8 cellular contexts compared by ENCODE assay signal in genomic region chr3:39809995-39810595, GRCh38. TPM values are rescaled to one million over a fixed set of nuclear protein-coding genes. Genes with fewer than 3 reads are reported as not detected.
DNase-seq lines count a peak whose midpoint lies in the region; ATAC-seq and TF ChIP-seq lines count a peak whose summit lies in the region.

No MANE protein-coding gene starts in this region.

- H3K27me3 Mint-ChIP-seq in CD8-positive, alpha-beta T cell (ENCODE audit: low read depth): peaks cover 57% of the 10 kb centered on the region

- no peak overlapping the region for H3K27ac ChIP-seq in CD8-positive, alpha-beta T cell (ENCODE audit: low read depth, low read length)
- H3K27ac ChIP-seq in body of pancreas: peak overlapping the region in 3 of 4 donors; percentile 72 to 80 (median 79)
- peak overlapping the region; percentile 44 to 70 (median 52) for H3K27ac ChIP-seq in right lobe of liver
- peak overlapping the region; percentile 62 to 67 for H3K27ac ChIP-seq in tibial artery

- TF ChIP-seq POLR2A in body of pancreas (IDR thresholded peaks at IDR 0.05): peak in 1 of 3 donors; percentile 26
- TF ChIP-seq POLR2A in right lobe of liver (IDR thresholded peaks at IDR 0.05): no peak

- no peak overlapping the region for H3K4me3 ChIP-seq in CD8-positive, alpha-beta T cell (ENCODE audit: low read depth, low read length)
- H3K4me3 ChIP-seq in body of pancreas: peak overlapping the region; percentile 59 to 78
- peak overlapping the region; percentile 61 to 88 (median 72) for H3K4me3 ChIP-seq in right lobe of liver
- H3K4me3 ChIP-seq in tibial artery: peak overlapping the region; percentile 68 to 84

- no peak for DNase-seq in CD8-positive, alpha-beta T cell
- DNase-seq in body of pancreas (peak; percentile 36 to 60 (median 54)), right lobe of liver (peak in 1 of 3 donors; percentile 35), tibial artery (no peak), HuH-7.5 (ENCODE audit: low spot score) (no peak), NCI-H1105 treated with DMSO at 0.1 percent for 48 hours (lab: John Stamatoyannopoulos, UW) (no peak)
- DNase-seq in activated CD4-positive, alpha-beta T cell treated with anti-CD3 and anti-CD28 coated beads for 48 hours: no peak

- CTCF ChIA-PET in CD8-positive, alpha-beta T cell (lab: Charles Lee): no interaction called here

- H3K36me3 Mint-ChIP-seq in CD8-positive, alpha-beta T cell: no peaks in the 10 kb centered on the region

- peaks cover 19% of the 10 kb centered on the region for H3K4me1 Mint-ChIP-seq in CD8-positive, alpha-beta T cell (ENCODE audit: low read depth)

- POLR2A ChIA-PET in CD8-positive, alpha-beta T cell (lab: Charles Lee): no interaction called here

- H3K4me3 Mint-ChIP-seq in CD8-positive, alpha-beta T cell: peak overlapping the region; percentile 62

- no peaks in the 10 kb centered on the region for H3K9me3 Mint-ChIP-seq in CD8-positive, alpha-beta T cell

- intact Hi-C loops in CD8-positive, alpha-beta T cell (cut with DNase I, micrococcal nuclease): no loop called here
- intact Hi-C loops in body of pancreas (cut with DNase I): no loop called here
- intact Hi-C loops in right lobe of liver (cut with DNase I): no loop called here
- intact Hi-C loops in tibial artery (cut with DNase I; ENCODE audit: low total_unique reads): no loop called here

- WGBS in body of pancreas, 2 donors: 1% methylated on average over 8 to 46 of the region's 48 CpGs
- WGBS in right lobe of liver (ENCODE audit: insufficient coverage, low coverage, low lambda C conversion rate, missing lambda C conversion rate): 0% methylated on average over 12 of the region's 48 CpGs

- no peak for TF ChIP-seq CTCF in CD8-positive, alpha-beta T cell (IDR thresholded peaks at IDR 0.05)
- TF ChIP-seq CTCF in body of pancreas (IDR thresholded peaks at IDR 0.05): no peak
- no peak for TF ChIP-seq CTCF in right lobe of liver (IDR thresholded peaks at IDR 0.05)
- TF ChIP-seq CTCF in tibial artery (IDR thresholded peaks at IDR 0.05): no peak

- H3K36me3 ChIP-seq in CD8-positive, alpha-beta T cell (ENCODE audit: insufficient read depth, low read length): no peaks in the 10 kb centered on the region
- no peaks in the 10 kb centered on the region for H3K36me3 ChIP-seq in body of pancreas (replicated peaks in 1 of 2; ENCODE audit: insufficient read depth in 1 of 2, low read depth in 2 of 2)
- no peaks in the 10 kb centered on the region for H3K36me3 ChIP-seq in right lobe of liver
- no peaks in the 10 kb centered on the region for H3K36me3 ChIP-seq in tibial artery

- H3K27me3 ChIP-seq in CD8-positive, alpha-beta T cell (ENCODE audit: insufficient read depth, low read length): peaks cover 10% of the 10 kb centered on the region
- H3K27me3 ChIP-seq in body of pancreas (no peaks in the 10 kb centered on the region), right lobe of liver (no peaks in the 10 kb centered on the region), tibial artery (peaks cover 0 to 21% of the 10 kb centered on the region in 2 donors)

- no peaks in the 10 kb centered on the region for H3K4me1 ChIP-seq in CD8-positive, alpha-beta T cell (ENCODE audit: insufficient read depth, low read length)
- H3K4me1 ChIP-seq in body of pancreas (peaks cover 30% of the 10 kb centered on the region), right lobe of liver (peaks cover 0 to 45% (median 11%) of the 10 kb centered on the region in 4 donors), tibial artery (peaks cover 0 to 29% (median 15%) of the 10 kb centered on the region in 4 donors)

- no peak for ATAC-seq in CD8-positive, alpha-beta T cell
- ATAC-seq in HG02759 (IDR thresholded peaks at IDR 0.05; ENCODE audit: unreplicated experiment) (peak; percentile 9), body of pancreas (peak; percentile 33), right lobe of liver (peak; percentile 7 to 28 (median 14))

- no peak overlapping the region for H3K27ac Mint-ChIP-seq in CD8-positive, alpha-beta T cell

- no peaks in the 10 kb centered on the region for H3K9me3 ChIP-seq in CD8-positive, alpha-beta T cell (ENCODE audit: low read length)
- H3K9me3 ChIP-seq in body of pancreas: no peaks in the 10 kb centered on the region
- no peaks in the 10 kb centered on the region for H3K9me3 ChIP-seq in right lobe of liver
- no peaks in the 10 kb centered on the region for H3K9me3 ChIP-seq in tibial artery

RNA-seq across cellular contexts. Expression of gene MYRIP, which starts 0.7 kb away (rescaled TPM):
- not detected for total RNA-seq in CD8-positive, alpha-beta T cell
- total RNA-seq in body of pancreas (10 to 100 TPM in 1 of 2 donors, 1 to 10 TPM in 1; 5.2 to 12.5 TPM), right lobe of liver (10 to 100 TPM; 14.3 to 23.2 (median 19.0) TPM)

Comparison
In these comparisons a context has a peak if more than half of its experiments do, and no peak if none do; other contexts are left out.
1. DNase-seq: peak in body of pancreas (4 of 4); none in CD8-positive, alpha-beta T cell (0 of 7), tibial artery (0 of 2), HuH-7.5 (single experiment), NCI-H1105 treated with DMSO at 0.1 percent for 48 hours (single experiment) and activated CD4-positive, alpha-beta T cell treated with anti-CD3 and anti-CD28 coated beads for 48 hours (single experiment).
2. RNA of gene MYRIP, which starts 0.7 kb away (total RNA-seq): 14.3 to 23.2 TPM in right lobe of liver and 5.2 to 12.5 TPM in body of pancreas; not detected in CD8-positive, alpha-beta T cell; every median in the first group is over 4 times any median in the second.